2 cellular contexts compared by ENCODE assay signal in the genomic region with DNA sequence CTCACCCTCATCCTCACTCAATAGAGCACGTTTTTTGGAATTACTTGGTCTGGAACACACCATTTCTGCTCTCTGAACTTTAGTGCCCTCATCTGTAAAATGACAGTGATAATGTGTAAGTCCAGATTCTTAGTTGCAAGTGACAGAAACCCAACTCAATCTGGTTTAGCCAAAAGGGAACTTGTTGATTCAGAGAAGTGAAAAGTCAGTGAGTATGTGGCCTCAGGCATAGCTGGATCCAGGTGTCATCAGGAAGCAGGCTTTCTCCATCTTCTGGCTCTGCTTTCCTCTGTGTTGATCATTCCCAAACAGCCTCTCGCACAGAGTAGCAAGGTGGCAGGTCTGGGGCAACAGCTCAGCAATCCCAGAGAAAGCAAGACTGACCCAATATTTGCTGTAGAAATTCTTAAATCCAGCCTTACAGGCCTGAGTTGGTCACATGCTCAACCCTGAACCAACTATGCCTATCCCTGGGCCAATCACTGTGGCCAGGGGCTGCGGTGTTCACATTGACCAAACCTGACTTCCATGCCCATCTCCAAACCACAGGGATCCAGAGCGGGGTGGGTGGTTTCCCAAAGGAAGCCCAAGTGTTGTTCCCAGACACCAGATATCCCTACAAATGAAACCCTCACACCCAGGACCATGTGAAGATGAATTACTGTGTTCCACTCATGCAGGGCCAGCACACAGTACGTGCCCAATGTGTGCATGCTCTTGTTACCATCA.
TF ChIP-seq lines count a peak whose summit lies in the region.

No MANE protein-coding gene starts in this region.

TF ChIP-seq in SK-N-SH, 30 proteins besides CTCF, POLR2A, EP300 and RAD21:
- no peak for TF ChIP-seq SMC3 (IDR thresholded peaks at IDR 0.05; ENCODE audit: low read depth, low read length)
- no peak for TF ChIP-seq JUND (IDR thresholded peaks at IDR 0.05)
- TF ChIP-seq FOXM1 (IDR thresholded peaks at IDR 0.05; ENCODE audit: low read depth), result no peak
- TF ChIP-seq FOSL2 (IDR thresholded peaks at IDR 0.05; ENCODE audit: borderline replicate concordance, low read depth), result no peak
- TF ChIP-seq, protein P1, sequence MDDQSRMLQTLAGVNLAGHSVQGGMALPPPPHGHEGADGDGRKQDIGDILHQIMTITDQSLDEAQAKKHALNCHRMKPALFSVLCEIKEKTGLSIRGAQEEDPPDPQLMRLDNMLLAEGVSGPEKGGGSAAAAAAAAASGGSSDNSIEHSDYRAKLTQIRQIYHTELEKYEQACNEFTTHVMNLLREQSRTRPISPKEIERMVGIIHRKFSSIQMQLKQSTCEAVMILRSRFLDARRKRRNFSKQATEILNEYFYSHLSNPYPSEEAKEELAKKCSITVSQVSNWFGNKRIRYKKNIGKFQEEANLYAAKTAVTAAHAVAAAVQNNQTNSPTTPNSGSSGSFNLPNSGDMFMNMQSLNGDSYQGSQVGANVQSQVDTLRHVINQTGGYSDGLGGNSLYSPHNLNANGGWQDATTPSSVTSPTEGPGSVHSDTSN (IDR thresholded peaks at IDR 0.05), result no peak
- TF ChIP-seq EZH2phosphoT487 (IDR thresholded peaks at IDR 0.05; ENCODE audit: borderline replicate concordance, low read depth), result no peak
- no peak for TF ChIP-seq NRF1 (IDR thresholded peaks at IDR 0.05; ENCODE audit: low read depth, low read length)
- TF ChIP-seq, protein P2, sequence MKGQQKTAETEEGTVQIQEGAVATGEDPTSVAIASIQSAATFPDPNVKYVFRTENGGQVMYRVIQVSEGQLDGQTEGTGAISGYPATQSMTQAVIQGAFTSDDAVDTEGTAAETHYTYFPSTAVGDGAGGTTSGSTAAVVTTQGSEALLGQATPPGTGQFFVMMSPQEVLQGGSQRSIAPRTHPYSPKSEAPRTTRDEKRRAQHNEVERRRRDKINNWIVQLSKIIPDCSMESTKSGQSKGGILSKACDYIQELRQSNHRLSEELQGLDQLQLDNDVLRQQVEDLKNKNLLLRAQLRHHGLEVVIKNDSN (IDR thresholded peaks at IDR 0.05; ENCODE audit: borderline replicate concordance, low read depth), result no peak
TF ChIP-seq in SK-N-SH: peak in this region for 0.

TF ChIP-seq in SK-N-SH treated with all-trans-retinoic acid at 6 μM for 48 hours, 23 proteins besides CTCF, POLR2A, EP300 and RAD21:
- TF ChIP-seq ZFP30 (CRISPR knock-in tag; IDR thresholded peaks at IDR 0.05) (no peak), OSR1 (CRISPR knock-in tag; IDR thresholded peaks at IDR 0.05) (no peak), TOX (CRISPR knock-in tag; IDR thresholded peaks at IDR 0.05; ENCODE audit: borderline replicate concordance) (no peak), ZNF8 (CRISPR knock-in tag; IDR thresholded peaks at IDR 0.05) (no peak), ISL1 (CRISPR knock-in tag; IDR thresholded peaks at IDR 0.05) (no peak), ARNTL (CRISPR knock-in tag; IDR thresholded peaks at IDR 0.05; ENCODE audit: borderline replicate concordance, low read depth) (no peak), SNAI2 (CRISPR knock-in tag; IDR thresholded peaks at IDR 0.05) (no peak), TCF4 (CRISPR knock-in tag; IDR thresholded peaks at IDR 0.05; ENCODE audit: borderline replicate concordance) (no peak), GLIS3 (CRISPR knock-in tag; IDR thresholded peaks at IDR 0.05) (no peak), ZNF565 (CRISPR knock-in tag; conservative IDR thresholded peaks at IDR 0.05; ENCODE audit: low read depth) (no peak)
- TF ChIP-seq, protein P3, sequence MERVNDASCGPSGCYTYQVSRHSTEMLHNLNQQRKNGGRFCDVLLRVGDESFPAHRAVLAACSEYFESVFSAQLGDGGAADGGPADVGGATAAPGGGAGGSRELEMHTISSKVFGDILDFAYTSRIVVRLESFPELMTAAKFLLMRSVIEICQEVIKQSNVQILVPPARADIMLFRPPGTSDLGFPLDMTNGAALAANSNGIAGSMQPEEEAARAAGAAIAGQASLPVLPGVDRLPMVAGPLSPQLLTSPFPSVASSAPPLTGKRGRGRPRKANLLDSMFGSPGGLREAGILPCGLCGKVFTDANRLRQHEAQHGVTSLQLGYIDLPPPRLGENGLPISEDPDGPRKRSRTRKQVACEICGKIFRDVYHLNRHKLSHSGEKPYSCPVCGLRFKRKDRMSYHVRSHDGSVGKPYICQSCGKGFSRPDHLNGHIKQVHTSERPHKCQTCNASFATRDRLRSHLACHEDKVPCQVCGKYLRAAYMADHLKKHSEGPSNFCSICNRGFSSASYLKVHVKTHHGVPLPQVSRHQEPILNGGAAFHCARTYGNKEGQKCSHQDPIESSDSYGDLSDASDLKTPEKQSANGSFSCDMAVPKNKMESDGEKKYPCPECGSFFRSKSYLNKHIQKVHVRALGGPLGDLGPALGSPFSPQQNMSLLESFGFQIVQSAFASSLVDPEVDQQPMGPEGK (CRISPR knock-in tag; IDR thresholded peaks at IDR 0.05; ENCODE audit: borderline replicate concordance), result no peak
- TF ChIP-seq, protein P4, sequence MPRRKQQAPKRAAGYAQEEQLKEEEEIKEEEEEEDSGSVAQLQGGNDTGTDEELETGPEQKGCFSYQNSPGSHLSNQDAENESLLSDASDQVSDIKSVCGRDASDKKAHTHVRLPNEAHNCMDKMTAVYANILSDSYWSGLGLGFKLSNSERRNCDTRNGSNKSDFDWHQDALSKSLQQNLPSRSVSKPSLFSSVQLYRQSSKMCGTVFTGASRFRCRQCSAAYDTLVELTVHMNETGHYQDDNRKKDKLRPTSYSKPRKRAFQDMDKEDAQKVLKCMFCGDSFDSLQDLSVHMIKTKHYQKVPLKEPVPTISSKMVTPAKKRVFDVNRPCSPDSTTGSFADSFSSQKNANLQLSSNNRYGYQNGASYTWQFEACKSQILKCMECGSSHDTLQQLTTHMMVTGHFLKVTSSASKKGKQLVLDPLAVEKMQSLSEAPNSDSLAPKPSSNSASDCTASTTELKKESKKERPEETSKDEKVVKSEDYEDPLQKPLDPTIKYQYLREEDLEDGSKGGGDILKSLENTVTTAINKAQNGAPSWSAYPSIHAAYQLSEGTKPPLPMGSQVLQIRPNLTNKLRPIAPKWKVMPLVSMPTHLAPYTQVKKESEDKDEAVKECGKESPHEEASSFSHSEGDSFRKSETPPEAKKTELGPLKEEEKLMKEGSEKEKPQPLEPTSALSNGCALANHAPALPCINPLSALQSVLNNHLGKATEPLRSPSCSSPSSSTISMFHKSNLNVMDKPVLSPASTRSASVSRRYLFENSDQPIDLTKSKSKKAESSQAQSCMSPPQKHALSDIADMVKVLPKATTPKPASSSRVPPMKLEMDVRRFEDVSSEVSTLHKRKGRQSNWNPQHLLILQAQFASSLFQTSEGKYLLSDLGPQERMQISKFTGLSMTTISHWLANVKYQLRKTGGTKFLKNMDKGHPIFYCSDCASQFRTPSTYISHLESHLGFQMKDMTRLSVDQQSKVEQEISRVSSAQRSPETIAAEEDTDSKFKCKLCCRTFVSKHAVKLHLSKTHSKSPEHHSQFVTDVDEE (CRISPR knock-in tag; IDR thresholded peaks at IDR 0.05), result no peak
- TF ChIP-seq, protein P5, sequence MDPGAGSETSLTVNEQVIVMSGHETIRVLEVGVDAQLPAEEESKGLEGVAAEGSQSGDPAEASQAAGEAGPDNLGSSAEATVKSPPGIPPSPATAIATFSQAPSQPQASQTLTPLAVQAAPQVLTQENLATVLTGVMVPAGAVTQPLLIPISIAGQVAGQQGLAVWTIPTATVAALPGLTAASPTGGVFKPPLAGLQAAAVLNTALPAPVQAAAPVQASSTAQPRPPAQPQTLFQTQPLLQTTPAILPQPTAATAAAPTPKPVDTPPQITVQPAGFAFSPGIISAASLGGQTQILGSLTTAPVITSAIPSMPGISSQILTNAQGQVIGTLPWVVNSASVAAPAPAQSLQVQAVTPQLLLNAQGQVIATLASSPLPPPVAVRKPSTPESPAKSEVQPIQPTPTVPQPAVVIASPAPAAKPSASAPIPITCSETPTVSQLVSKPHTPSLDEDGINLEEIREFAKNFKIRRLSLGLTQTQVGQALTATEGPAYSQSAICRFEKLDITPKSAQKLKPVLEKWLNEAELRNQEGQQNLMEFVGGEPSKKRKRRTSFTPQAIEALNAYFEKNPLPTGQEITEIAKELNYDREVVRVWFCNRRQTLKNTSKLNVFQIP (CRISPR knock-in tag; IDR thresholded peaks at IDR 0.05; ENCODE audit: borderline replicate concordance, low read depth), result no peak
